14 cellular contexts compared by ENCODE assay signal in genomic region chr16:15975172-15975571, GRCh38. TPM values are rescaled to one million over a fixed set of nuclear protein-coding genes. Genes with fewer than 3 reads are reported as not detected.
DNase-seq lines count a peak whose midpoint lies in the region; ATAC-seq and TF ChIP-seq lines count a peak whose summit lies in the region.
"Had no signal": no experiment of that assay in that cellular context is flagged by ENCODE, and none has a peak within 500 bp of the region (broad histone marks: within the 10 kb centered on the region; RNA-seq: fewer than 3 reads in every experiment).

No MANE protein-coding gene starts in this region.

- H4K8ac ChIP-seq in H9 (replicated peaks; ENCODE audit: insufficient read length, low read depth, low read length) = no peak overlapping the region

- no peak overlapping the region for H3K18ac ChIP-seq in H9 (ENCODE audit: insufficient read length, low read depth, low read length)

- H3K36me3 Mint-ChIP-seq in WTC11 (peaks cover 59% of the 10 kb centered on the region), glutamatergic neuron (ENCODE audit: unreplicated experiment) (peaks cover 24% of the 10 kb centered on the region), H9 (ENCODE audit: insufficient read depth in 1 of 3, low read depth in 3 of 3) (peaks cover 57 to 63% (median 61%) of the 10 kb centered on the region in 3 experiments)

- H3K27me3 Mint-ChIP-seq in WTC11 (ENCODE audit: low read depth) (no peaks in the 10 kb centered on the region; the same call in 1 of the 2 replicates), glutamatergic neuron (ENCODE audit: unreplicated experiment) (peaks cover 5% of the 10 kb centered on the region), H9 (ENCODE audit: low read depth) (no peaks in the 10 kb centered on the region)

- H2BK20ac ChIP-seq in H9 (ENCODE audit: low read depth, low read length, poor library complexity, severe bottlenecking) = no peak overlapping the region

- peak overlapping the region; percentile 45; the same call in 1 of the 2 replicates for H3K27ac Mint-ChIP-seq in WTC11
- H3K27ac Mint-ChIP-seq in glutamatergic neuron (ENCODE audit: unreplicated experiment) = peak overlapping the region; percentile 29
- H3K27ac Mint-ChIP-seq in H9 = peak overlapping the region in 1 of 3 experiments; percentile 57; a peak in 2 of 7 replicates

- no peak for ATAC-seq in WTC11
- ATAC-seq in gastrocnemius medialis = peak; percentile 70 to 81

- H2BK12ac ChIP-seq in H9 (ENCODE audit: insufficient read length, low read depth, low read length) = no peak overlapping the region

- H2BK5ac ChIP-seq in H9 (ENCODE audit: insufficient read length, low read length) = no peak overlapping the region

- WGBS in H9 (ENCODE audit: extremely low coverage, insufficient read length, low lambda C conversion rate) = no CpG with 5 or more reads among the region's 5 CpGs

- no peak overlapping the region for H2AK5ac ChIP-seq in H9 (ENCODE audit: insufficient read length, low read length)

- no peak overlapping the region for H3K4me3 ChIP-seq in ACC112 (ENCODE audit: low read depth, low read length)
- H3K4me3 ChIP-seq in gastrocnemius medialis = no peak overlapping the region
- H3K4me3 ChIP-seq: heart right ventricle, smooth muscle cell had no signal

- no peak overlapping the region for H3K4me2 ChIP-seq in H9 (ENCODE audit: insufficient read depth, insufficient read length, low read length)
- H3K4me2 ChIP-seq: smooth muscle cell had no signal

- H3K27ac ChIP-seq in ACC112 (ENCODE audit: low read depth, low read length) (0 out of 2 replicates have a peak overlapping the region, but pooled peaks have one; percentile 14), gastrocnemius medialis (peak overlapping the region; percentile 89 to 92 (median 90)), H9 (ENCODE audit: insufficient read length, low read depth, low read length) (no peak overlapping the region)
- H3K27ac ChIP-seq: VCaP had no signal

- peaks cover 39% of the 10 kb centered on the region for H3K9me3 Mint-ChIP-seq in WTC11
- peaks cover 12% of the 10 kb centered on the region for H3K9me3 Mint-ChIP-seq in glutamatergic neuron (ENCODE audit: unreplicated experiment)
- peaks cover 30 to 53% of the 10 kb centered on the region in 2 experiments for H3K9me3 Mint-ChIP-seq in H9

- DNase-seq in WTC11 (ENCODE audit: low spot score) (no peak), glutamatergic neuron (no peak), gastrocnemius medialis (peak; percentile 63 to 77), superior temporal gyrus (ENCODE audit: extremely low spot score) (no peak), D341Med (ENCODE audit: low spot score) (no peak), glomerular visceral epithelial cell (ENCODE audit: extremely low spot score) (no peak), H9 (no peak)
- DNase-seq: anterior cingulate cortex, heart right ventricle, Kasumi-1, occipital lobe had no signal

- H4K5ac ChIP-seq in H9 (ENCODE audit: insufficient read length, low read depth, low read length) = no peak overlapping the region

- CTCF ChIA-PET in WTC11 (lab: Charles Lee) = no interaction called here

- H3K9ac ChIP-seq in H9 (ENCODE audit: extremely low read depth, insufficient read length, low read length) = no peak overlapping the region

- no peaks in the 10 kb centered on the region for H3K27me3 ChIP-seq in ACC112 (ENCODE audit: insufficient read depth, low read length)
- H3K27me3 ChIP-seq in gastrocnemius medialis = no peaks in the 10 kb centered on the region
- H3K27me3 ChIP-seq in H9 (ENCODE audit: insufficient read depth, low read length) = no peaks in the 10 kb centered on the region
- H3K27me3 ChIP-seq: heart right ventricle had no signal

- H4K91ac ChIP-seq in H9 (ENCODE audit: insufficient read length, low read depth, low read length) = no peak overlapping the region

- peaks cover 11% of the 10 kb centered on the region for H3K79me1 ChIP-seq in H9 (ENCODE audit: insufficient read depth, low read depth, low read length, poor library complexity, severe bottlenecking)

- H3K4me1 ChIP-seq in ACC112 (ENCODE audit: control insufficient read depth, insufficient read depth, low read length, unreplicated experiment) (peaks cover 51% of the 10 kb centered on the region), gastrocnemius medialis (peaks cover 57 to 63% of the 10 kb centered on the region in 2 donors), H9 (ENCODE audit: insufficient read depth, low read length) (peaks cover 15% of the 10 kb centered on the region; the same call in 1 of the 2 replicates)

- intact Hi-C loops in gastrocnemius medialis (cut with DNase I; ENCODE audit: low total_unique reads) = loop anchor here (5.0 kb wide), 1 partner anchor 87 kb away; no protein-coding TSS in a partner anchor

- H3K56ac ChIP-seq in H9 (ENCODE audit: insufficient read length, low read depth, low read length) = no peak overlapping the region

- no peak overlapping the region for H3K4ac ChIP-seq in H9 (ENCODE audit: low read depth, low read length)

- H4K20me1 ChIP-seq in H9 (ENCODE audit: control insufficient read depth, insufficient read depth, insufficient read length) = no peaks in the 10 kb centered on the region

- H3K36me3 ChIP-seq in ACC112 (ENCODE audit: insufficient read depth, low read length) = peaks cover 34% of the 10 kb centered on the region
- H3K36me3 ChIP-seq in gastrocnemius medialis = no peaks in the 10 kb centered on the region

- H3K4me3 Mint-ChIP-seq in WTC11 (no peak overlapping the region), glutamatergic neuron (ENCODE audit: unreplicated experiment) (no peak overlapping the region), H9 (peak overlapping the region in 1 of 2 experiments; percentile 14; a peak in 1 of 5 replicates)

- no peaks in the 10 kb centered on the region for H3K23me2 ChIP-seq in H9 (ENCODE audit: insufficient read length, low read depth, low read length, poor library complexity, severe bottlenecking)

- no peak overlapping the region for H2BK120ac ChIP-seq in H9 (ENCODE audit: low read depth, low read length, poor library complexity, severe bottlenecking)

- H3K23ac ChIP-seq in H9 (ENCODE audit: insufficient read length, low read depth, low read length) = no peak overlapping the region

- TF ChIP-seq POLR2A in gastrocnemius medialis (IDR thresholded peaks at IDR 0.05) = no peak

- in situ Hi-C loops in gastrocnemius medialis (cut with MboI; ENCODE audit: low sequenced_read_pairs in 4 of 4) = no loop called here

- H3T11ph ChIP-seq in H9 (ENCODE audit: low read length) = no peak overlapping the region

- peaks cover 97% of the 10 kb centered on the region for H3K79me2 ChIP-seq in ACC112 (ENCODE audit: control insufficient read depth, insufficient read depth, low read length, unreplicated experiment)
- H3K79me2 ChIP-seq in H9 (ENCODE audit: insufficient read depth, low read length) = peaks cover 28% of the 10 kb centered on the region; the same call in 1 of the 2 replicates

- POLR2A ChIA-PET in WTC11 (lab: Charles Lee) = no interaction called here

- no peak overlapping the region for H2BK15ac ChIP-seq in H9 (ENCODE audit: low read depth, low read length)

- H3K14ac ChIP-seq in H9 (ENCODE audit: insufficient read depth, low read length) = no peak overlapping the region

- H3K4me1 Mint-ChIP-seq in WTC11 (peaks cover 57% of the 10 kb centered on the region), glutamatergic neuron (ENCODE audit: low read depth, unreplicated experiment) (peaks cover 14% of the 10 kb centered on the region), H9 (peaks cover 42 to 43% of the 10 kb centered on the region in 2 experiments)

- no peak for TF ChIP-seq CTCF in WTC11 (IDR thresholded peaks at IDR 0.05)
- TF ChIP-seq CTCF in glutamatergic neuron (IDR thresholded peaks at IDR 0.05; ENCODE audit: partially characterized antibody, unreplicated experiment) = no peak
- no peak for TF ChIP-seq CTCF in gastrocnemius medialis (IDR thresholded peaks at IDR 0.05 in 4 of 5, conservative IDR thresholded peaks at IDR 0.05 in 1 of 5)
- TF ChIP-seq CTCF in H9 (conservative IDR thresholded peaks at IDR 0.05) = no peak

- H3K9me3 ChIP-seq in gastrocnemius medialis (no peaks in the 10 kb centered on the region), H9 (ENCODE audit: control insufficient read depth, low read depth, low read length) (peaks cover 9% of the 10 kb centered on the region)

- H2AFZ ChIP-seq in ACC112 (ENCODE audit: low read length, unreplicated experiment) (no peak overlapping the region), H9 (ENCODE audit: low read length) (no peak overlapping the region)

TF ChIP-seq in WTC11, 78 proteins besides CTCF, POLR2A, EP300 and RAD21 (continues in another document):
- TF ChIP-seq EMX1 (CRISPR knock-in tag; IDR thresholded peaks at IDR 0.05) (no peak), USF1 (CRISPR knock-in tag; IDR thresholded peaks at IDR 0.05) (no peak), ZBTB21 (CRISPR knock-in tag; IDR thresholded peaks at IDR 0.05; ENCODE audit: borderline replicate concordance) (no peak), NR1H2 (CRISPR knock-in tag; IDR thresholded peaks at IDR 0.05) (no peak), ATF2 (CRISPR knock-in tag; IDR thresholded peaks at IDR 0.05; ENCODE audit: borderline replicate concordance, low read depth) (no peak), ZNF317 (CRISPR knock-in tag; IDR thresholded peaks at IDR 0.05; ENCODE audit: borderline replicate concordance, low read depth) (no peak)

RNA-seq across cellular contexts. Expression of gene ABCC1, which starts 25.8 kb away (rescaled TPM):
- total RNA-seq in WTC11 (2021) (61.9 to 64.9 TPM (median 63.9 TPM) in 3 replicates), glutamatergic neuron (ENCODE audit: unreplicated experiment) (29.9 TPM), gastrocnemius medialis (10 to 100 TPM; 19.3 to 43.7 (median 26.2) TPM), H9 (2021) (51.7 and 56.4 TPM in 2 replicates)

Comparison
In these comparisons a context has a peak if more than half of its experiments do, and no peak if none do; other contexts are left out.
1. DNase-seq: peak in gastrocnemius medialis (2 of 2); none in WTC11 (single experiment), glutamatergic neuron (single experiment), superior temporal gyrus (single experiment), D341Med (single experiment), glomerular visceral epithelial cell (single experiment) and H9 (single experiment).